Comparison of ENCODE assay signal across 9 cellular contexts in genomic region chr7:43735802-43736603, GRCh38. TPM values are rescaled to one million over a fixed set of nuclear protein-coding genes. Genes with fewer than 3 reads are reported as not detected.
DNase-seq lines count a peak whose midpoint lies in the region; ATAC-seq, FAIRE-seq and TF ChIP-seq lines count a peak whose summit lies in the region.
"Had no signal": no experiment of that assay in that cellular context is flagged by ENCODE, and none has a peak within 500 bp of the region (broad histone marks: within the 10 kb centered on the region; RNA-seq: fewer than 3 reads in every experiment).

No MANE protein-coding gene starts in this region.

- H4K5ac ChIP-seq in mesendoderm (ENCODE audit: low read length), result no peak overlapping the region

- H3K23ac ChIP-seq in mesendoderm (ENCODE audit: low read length), result no peak overlapping the region

- no peak overlapping the region for H3K4me2 ChIP-seq in mesendoderm (ENCODE audit: low read length)
- H3K4me2 ChIP-seq in MM.1S (ENCODE audit: low read depth, low read length), result no peak overlapping the region

- H3K79me2 ChIP-seq in mesendoderm (ENCODE audit: control insufficient read depth, insufficient read depth, low read length), result no peaks in the 10 kb centered on the region
- no peaks in the 10 kb centered on the region for H3K79me2 ChIP-seq in MM.1S (ENCODE audit: low read length)

- WGBS in mesendoderm (ENCODE audit: extremely low coverage, insufficient coverage, low lambda C conversion rate), result no CpG with 5 or more reads among the region's 2 CpGs

- no peaks in the 10 kb centered on the region for H3K9me2 ChIP-seq in MM.1S (replicated peaks; ENCODE audit: insufficient read depth, low read length)

- no peak for FAIRE-seq in kidney (lab: Jason Lieb, UNC)

- no peak overlapping the region for H2BK5ac ChIP-seq in mesendoderm (ENCODE audit: low read length)

- H3F3A ChIP-seq in MM.1S (ENCODE audit: insufficient read depth, low read length), result no peaks in the 10 kb centered on the region

- H3K9me3 ChIP-seq in MM.1S (replicated peaks; ENCODE audit: insufficient read depth, low read length) (no peaks in the 10 kb centered on the region), kidney (ENCODE audit: control insufficient read depth in 1 of 2, low read length in 2 of 2) (no peaks in the 10 kb centered on the region)

- peak overlapping the region; percentile 76 for H3K18ac ChIP-seq in mesendoderm (ENCODE audit: low read length)

- H2BK120ac ChIP-seq in mesendoderm (ENCODE audit: low read depth, low read length), result no peak overlapping the region

- no peak overlapping the region for H2AFZ ChIP-seq in MM.1S (ENCODE audit: low read length)

- H3K27me3 ChIP-seq in mesendoderm (ENCODE audit: insufficient read depth, low read length, poor library complexity) (no peaks in the 10 kb centered on the region), MM.1S (replicated peaks; ENCODE audit: insufficient read depth, low read length) (no peaks in the 10 kb centered on the region)

- intact Hi-C loops in kidney (cut with DNase I), result no loop called here

- H3K4me3 ChIP-seq in mesendoderm (ENCODE audit: low read length), result no peak overlapping the region
- H3K4me3 ChIP-seq in MM.1S (ENCODE audit: low read length), result no peak overlapping the region
- H3K4me3 ChIP-seq in kidney (ENCODE audit: low read length in 2 of 2), result no peak overlapping the region

- no peaks in the 10 kb centered on the region for H3K4me1 ChIP-seq in mesendoderm (ENCODE audit: control insufficient read depth, low read depth, low read length)
- no peaks in the 10 kb centered on the region for H3K4me1 ChIP-seq in MM.1S (ENCODE audit: low read length)
- H3K4me1 ChIP-seq in kidney (ENCODE audit: control insufficient read depth in 1 of 2, insufficient read depth in 1 of 2, low read depth in 1 of 2, low read length in 2 of 2), result peaks cover 0 to 2% of the 10 kb centered on the region in 2 donors

- H3K9ac ChIP-seq in mesendoderm (ENCODE audit: low read length) (no peak overlapping the region), MM.1S (ENCODE audit: low read length) (no peak overlapping the region), kidney (ENCODE audit: low read length in 2 of 2) (no peak overlapping the region)

- H2AK5ac ChIP-seq in mesendoderm (ENCODE audit: low read length), result no peak overlapping the region

- peak; percentile 51 for DNase-seq in NCI-H460 (ENCODE audit: extremely low read depth, low read depth)
- peak; percentile 53 for DNase-seq in mesendoderm
- DNase-seq in NCI-H1092 treated with DMSO at 0.1 percent for 48 hours (lab: John Stamatoyannopoulos, UW), result no peak
- no peak for DNase-seq in MM.1S
- no peak for DNase-seq in kidney
- no peak for DNase-seq in activated CD8-positive, alpha-beta memory T cell treated with anti-CD3 and anti-CD28 coated beads, Interleukin-2, amount 50 U/mL, for 4 hours
- DNase-seq: activated gamma-delta T cell had no signal

- H4K20me1 ChIP-seq in MM.1S (ENCODE audit: insufficient read depth, low read length), result no peaks in the 10 kb centered on the region

- no peaks in the 10 kb centered on the region for H3K79me1 ChIP-seq in mesendoderm (ENCODE audit: low read length)

- no peak for TF ChIP-seq CTCF in MM.1S (IDR thresholded peaks at IDR 0.05; ENCODE audit: low read length)
- no peak for TF ChIP-seq CTCF in kidney (IDR thresholded peaks at IDR 0.05; ENCODE audit: borderline replicate concordance, extremely low read depth, insufficient read depth)

- peak; percentile 65 for ATAC-seq in GM18861 (IDR thresholded peaks at IDR 0.05; ENCODE audit: unreplicated experiment)
- ATAC-seq in HG02571 (IDR thresholded peaks at IDR 0.05; ENCODE audit: unreplicated experiment), result peak; percentile 77

- H3K56ac ChIP-seq in mesendoderm (ENCODE audit: low read length), result no peak overlapping the region

- H4K8ac ChIP-seq in mesendoderm (ENCODE audit: low read depth, low read length), result peak overlapping the region; percentile 84

- H3K27ac ChIP-seq in mesendoderm (ENCODE audit: low read depth, low read length) (no peak overlapping the region), MM.1S (ENCODE audit: low read length) (no peak overlapping the region), kidney (ENCODE audit: low read depth in 2 of 2, low read length in 2 of 2) (no peak overlapping the region)

- peak overlapping the region; percentile 8 for H2BK15ac ChIP-seq in mesendoderm (replicated peaks; ENCODE audit: low read depth)

- H3K36me3 ChIP-seq in mesendoderm (ENCODE audit: control insufficient read depth, insufficient read depth, low read length) (no peaks in the 10 kb centered on the region), MM.1S (replicated peaks; ENCODE audit: insufficient read depth, low read length) (no peaks in the 10 kb centered on the region), kidney (ENCODE audit: control insufficient read depth in 1 of 2, insufficient read depth in 2 of 2, low read length in 2 of 2) (no peaks in the 10 kb centered on the region)

- H3K4ac ChIP-seq in mesendoderm (ENCODE audit: low read depth, low read length), result no peak overlapping the region

RNA-seq across cellular contexts. Expression of gene COA1, which starts 6.7 kb away (rescaled TPM):
- total RNA-seq in NCI-H460 (2014; rRNA removed; shearing (Covaris generic)), result 141 and 171 TPM in 2 replicates
- polyA plus RNA-seq in NCI-H460 (2014; cell fraction: nucleus; rRNA removed), result 117 and 167 TPM in 2 replicates
- 129 TPM for polyA plus RNA-seq in mesendoderm (2013, experiment 1 of 2)
- 132 TPM for polyA plus RNA-seq in mesendoderm (2013, experiment 2 of 2)
- 49.6 TPM for total RNA-seq in kidney
- 58.9 TPM for polyA plus RNA-seq in kidney (ENCODE audit: insufficient read depth, low read depth, low replicate concordance)

RNA-seq across cellular contexts. Expression of gene BLVRA, which starts 22.5 kb away (rescaled TPM):
- total RNA-seq in NCI-H460 (2014; rRNA removed; shearing (Covaris generic)), result 68.1 and 85.1 TPM in 2 replicates
- polyA plus RNA-seq in NCI-H460 (2014; cell fraction: nucleus; rRNA removed), result 43.0 and 53.9 TPM in 2 replicates
- polyA plus RNA-seq in mesendoderm (2013, experiment 1 of 2), result 19.1 TPM
- 17.7 TPM for polyA plus RNA-seq in mesendoderm (2013, experiment 2 of 2)
- 69.6 TPM for total RNA-seq in kidney
- polyA plus RNA-seq in kidney (ENCODE audit: insufficient read depth, low read depth, low replicate concordance), result 86.9 TPM

Comparison
In these comparisons a context has a peak if more than half of its experiments do, and no peak if none do; other contexts are left out.
1. DNase-seq: peak in NCI-H460 (single experiment) and mesendoderm (single experiment); none in NCI-H1092 treated with DMSO at 0.1 percent for 48 hours (single experiment), MM.1S (single experiment), kidney (single experiment) and activated CD8-positive, alpha-beta memory T cell treated with anti-CD3 and anti-CD28 coated beads, Interleukin-2, amount 50 U/mL, for 4 hours (single experiment).